In the genomic region with DNA sequence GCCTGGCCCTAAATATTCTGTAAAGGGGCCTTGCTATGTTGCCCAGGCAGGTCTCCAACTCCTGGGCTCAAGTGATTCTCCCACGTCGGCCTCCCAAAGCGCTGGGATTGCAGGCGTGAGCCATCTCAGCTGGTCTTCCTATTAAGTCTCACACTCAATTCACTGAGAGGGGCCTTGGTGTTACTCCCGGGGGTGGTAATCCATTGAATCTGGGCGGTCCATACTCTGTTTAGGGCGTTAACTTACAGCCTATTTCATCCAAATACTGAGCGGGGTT, we compare ENCODE assay signal across 8 cellular contexts. TPM values are rescaled to one million over a fixed set of nuclear protein-coding genes. Genes with fewer than 3 reads are reported as not detected.
DNase-seq lines count a peak whose midpoint lies in the region; ATAC-seq and TF ChIP-seq lines count a peak whose summit lies in the region.

No MANE protein-coding gene starts in this region.

- no peaks in the 10 kb centered on the region for H3K27me3 ChIP-seq in A673 (replicated peaks; ENCODE audit: insufficient read depth, low read depth, low read length, poor library complexity)
- no peaks in the 10 kb centered on the region for H3K27me3 ChIP-seq in mucosa of stomach (ENCODE audit: control insufficient read depth, insufficient read depth, low read length)

- peaks cover 20% of the 10 kb centered on the region for H3K4me1 ChIP-seq in A673 (ENCODE audit: insufficient read depth, low read length, poor library complexity, severe bottlenecking)
- H3K4me1 ChIP-seq in mucosa of stomach (ENCODE audit: control insufficient read depth, insufficient read depth, low read length) = peaks cover 26% of the 10 kb centered on the region

- H3K36me3 ChIP-seq in A673 (ENCODE audit: insufficient read depth, low read length, poor library complexity, severe bottlenecking) = peaks cover 69% of the 10 kb centered on the region
- peaks cover 33% of the 10 kb centered on the region for H3K36me3 ChIP-seq in KOPT-K1 (ENCODE audit: insufficient read depth, low read length)
- no peaks in the 10 kb centered on the region for H3K36me3 ChIP-seq in mucosa of stomach (ENCODE audit: control insufficient read depth, insufficient read depth, low read length)

- POLR2A ChIA-PET in A673 (lab: Charles Lee; ENCODE audit: low non-redundant PET) = interaction anchor here (1.1 kb wide), 1 partner anchor 860 kb away, joined by 3 read pairs; no protein-coding TSS in a partner anchor

- H3K27ac ChIP-seq in A673 (ENCODE audit: low read depth, low read length, poor library complexity, severe bottlenecking) (peak overlapping the region; percentile 98), KOPT-K1 (ENCODE audit: low read depth, low read length, poor library complexity, severe bottlenecking) (peak overlapping the region; percentile 98)

- CTCF ChIA-PET in A673 (lab: Charles Lee) = no interaction called here

- H3K9me3 ChIP-seq in A673 (ENCODE audit: low read depth, low read length, poor library complexity, severe bottlenecking) (no peaks in the 10 kb centered on the region), KOPT-K1 (ENCODE audit: insufficient read depth, low read length, poor library complexity, severe bottlenecking) (no peaks in the 10 kb centered on the region), mucosa of stomach (ENCODE audit: control insufficient read depth, low read length) (no peaks in the 10 kb centered on the region)

- BruUV-seq in A673 (replicated peaks; lab: Mats Ljungman, UMichigan) = no TSS peak

- no peak for TF ChIP-seq CTCF in A673 (conservative IDR thresholded peaks at IDR 0.05; ENCODE audit: low read depth, low read length)
- no peak for TF ChIP-seq CTCF in choroid plexus epithelial cell (conservative IDR thresholded peaks at IDR 0.05; ENCODE audit: low read depth, low read length)

- H3K4me3 ChIP-seq in A673 (ENCODE audit: low read depth, low read length, poor library complexity, severe bottlenecking) = peak overlapping the region; percentile 99
- H3K4me3 ChIP-seq in choroid plexus epithelial cell (ENCODE audit: low read depth, low read length) = peak overlapping the region; percentile 94
- peak overlapping the region; percentile 97 for H3K4me3 ChIP-seq in mucosa of stomach (ENCODE audit: low read length)

- no peak for DNase-seq in A673 (ENCODE audit: low spot score)
- no peak for DNase-seq in choroid plexus epithelial cell (ENCODE audit: low read depth)
- no peak for DNase-seq in central memory CD4-positive, alpha-beta T cell
- no peak for DNase-seq in NCI-H510A treated with DMSO at 0.1 percent for 48 hours (lab: John Stamatoyannopoulos, UW)
- no peak for DNase-seq in OCI-M2 (lab: John Stamatoyannopoulos, UW; ENCODE audit: unreplicated experiment)

- ATAC-seq in GM19035 (IDR thresholded peaks at IDR 0.05; ENCODE audit: unreplicated experiment) = no peak

- intact Hi-C loops in A673 (cut with micrococcal nuclease; ENCODE audit: unreplicated experiment) = no loop called here

- peak overlapping the region; percentile 96 for H3K9ac ChIP-seq in mucosa of stomach (ENCODE audit: low read length)

RNA-seq across cellular contexts. Expression of a gene that starts 0.7 kb away (rescaled TPM):
- total RNA-seq in A673 (2021) = 257 and 277 TPM in 2 replicates

RNA-seq across cellular contexts. Expression of a gene that starts 7.1 kb away (rescaled TPM):
- total RNA-seq in A673 (2021) = 114 and 140 TPM in 2 replicates

RNA-seq across cellular contexts. Expression of a gene that starts 15.3 kb away (rescaled TPM):
- total RNA-seq in A673 (2021) = 4.7 and 5.0 TPM in 2 replicates

RNA-seq across cellular contexts. Expression of a gene that starts 21.4 kb away (rescaled TPM):
- 0.52 and 0.87 TPM in 2 replicates for total RNA-seq in A673 (2021)

RNA-seq across cellular contexts. Expression of a gene that starts 21.7 kb away (rescaled TPM):
- 23.8 and 26.1 TPM in 2 replicates for total RNA-seq in A673 (2021)
